Comparison of ENCODE assay signal across 7 cellular contexts in the genomic region with DNA sequence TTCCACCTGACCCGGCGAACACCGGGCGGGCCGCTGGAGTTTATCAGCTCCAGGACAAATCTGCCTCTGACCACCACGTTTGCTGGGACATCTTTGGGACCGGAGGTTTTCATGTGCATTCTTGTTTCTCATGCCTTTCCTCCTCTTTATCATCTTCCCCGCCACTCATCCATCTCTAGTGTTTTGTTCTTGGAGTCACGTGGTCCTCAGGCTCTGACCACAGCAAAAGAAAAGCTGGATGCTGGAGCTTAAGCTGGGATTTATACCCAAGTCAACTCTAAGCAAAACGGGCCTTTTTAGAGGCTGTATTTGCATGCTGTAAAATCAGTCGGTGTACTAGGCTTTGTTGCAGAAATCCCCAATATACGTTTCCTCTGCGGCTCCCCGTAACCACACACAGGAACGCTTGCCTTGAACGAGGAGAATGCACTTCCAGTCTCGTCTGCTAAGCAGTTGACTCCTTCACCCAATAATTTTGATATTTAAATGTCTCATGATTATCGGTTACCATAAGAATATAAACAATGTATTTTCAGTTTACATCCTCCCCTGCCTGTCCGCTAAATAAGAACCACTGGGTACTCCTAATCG. TPM values are rescaled to one million over a fixed set of nuclear protein-coding genes. Genes with fewer than 3 reads are reported as not detected.
DNase-seq lines count a peak whose midpoint lies in the region; ATAC-seq and TF ChIP-seq lines count a peak whose summit lies in the region.

No MANE protein-coding gene starts in this region.

- intact Hi-C loops in lower leg skin (cut with DNase I; ENCODE audit: low total_unique reads), result no loop called here

- peak overlapping the region; percentile 97 for H3K27ac Mint-ChIP-seq in central memory CD8-positive, alpha-beta T cell (ENCODE audit: low read depth)

- WGBS in lower leg skin, 2 donors, result 7 to 8% methylated on average over 20 of the region's 20 CpGs

- H3K9me3 ChIP-seq in thoracic aorta, result no peaks in the 10 kb centered on the region

- H3K4me3 Mint-ChIP-seq in central memory CD8-positive, alpha-beta T cell, result peak overlapping the region; percentile 98

- H3K9me3 Mint-ChIP-seq in central memory CD8-positive, alpha-beta T cell, result no peaks in the 10 kb centered on the region

- no peak for TF ChIP-seq POLR2A in lower leg skin (IDR thresholded peaks at IDR 0.05)

- H3K4me1 Mint-ChIP-seq in central memory CD8-positive, alpha-beta T cell, result peaks cover 61% of the 10 kb centered on the region

- H3K36me3 Mint-ChIP-seq in central memory CD8-positive, alpha-beta T cell (ENCODE audit: insufficient read depth), result peaks cover 38% of the 10 kb centered on the region

- ATAC-seq in GM18502 (IDR thresholded peaks at IDR 0.05; ENCODE audit: poor library complexity, unreplicated experiment), result peak; percentile 11
- ATAC-seq in HG03159 (IDR thresholded peaks at IDR 0.05; ENCODE audit: unreplicated experiment), result peak; percentile 10
- peak; percentile 38 for ATAC-seq in central memory CD8-positive, alpha-beta T cell (replicated peaks; ENCODE audit: extremely low read depth, poor library complexity, severe bottlenecking)
- ATAC-seq in thoracic aorta (ENCODE audit: insufficient number of reproducible peaks, low FRiP score, low read depth), result no peak

- no peaks in the 10 kb centered on the region for H3K27me3 ChIP-seq in thoracic aorta (replicated peaks; ENCODE audit: insufficient read depth)

- H3K36me3 ChIP-seq in thoracic aorta, result peaks cover 28% of the 10 kb centered on the region

- H3K4me1 ChIP-seq in thoracic aorta (ENCODE audit: control insufficient read depth in 1 of 2, low read depth in 2 of 2), result peaks cover 4 to 16% of the 10 kb centered on the region in 2 donors

- no peak for TF ChIP-seq CTCF in lower leg skin (IDR thresholded peaks at IDR 0.05)
- TF ChIP-seq CTCF in thoracic aorta (IDR thresholded peaks at IDR 0.05), result no peak

- H3K27me3 Mint-ChIP-seq in central memory CD8-positive, alpha-beta T cell, result no peaks in the 10 kb centered on the region

- H3K27ac ChIP-seq in thoracic aorta, result peak overlapping the region; percentile 65 to 70

- H3K4me3 ChIP-seq in lower leg skin (ENCODE audit: low read depth, poor library complexity, severe bottlenecking), result peak overlapping the region; percentile 82
- peak overlapping the region; percentile 86 for H3K4me3 ChIP-seq in thoracic aorta

- DNase-seq in RPMI8226 (peak; percentile 57), lower leg skin (ENCODE audit: low spot score in 2 of 2) (no peak), thoracic aorta (ENCODE audit: low spot score) (no peak), iPS-NIHi11 (ENCODE audit: low spot score) (no peak)
- DNase-seq in central memory CD8-positive, alpha-beta T cell (ENCODE audit: low spot score in 2 of 2), result no peak

RNA-seq across cellular contexts. Expression of a gene that starts 0.6 kb away (rescaled TPM):
- total RNA-seq in lower leg skin (10 to 100 TPM; 22.0 to 86.9 (median 49.7) TPM), thoracic aorta (10 to 100 TPM; 25.7 to 26.5 TPM)

RNA-seq across cellular contexts. Expression of a gene that starts 0.9 kb away (rescaled TPM):
- total RNA-seq in lower leg skin, result 10 to 100 TPM; 34.6 to 59.4 (median 42.6) TPM
- 10 to 100 TPM; 26.2 to 26.9 TPM for total RNA-seq in thoracic aorta
